ENCODE assay signal across 9 cellular contexts in the genomic region with DNA sequence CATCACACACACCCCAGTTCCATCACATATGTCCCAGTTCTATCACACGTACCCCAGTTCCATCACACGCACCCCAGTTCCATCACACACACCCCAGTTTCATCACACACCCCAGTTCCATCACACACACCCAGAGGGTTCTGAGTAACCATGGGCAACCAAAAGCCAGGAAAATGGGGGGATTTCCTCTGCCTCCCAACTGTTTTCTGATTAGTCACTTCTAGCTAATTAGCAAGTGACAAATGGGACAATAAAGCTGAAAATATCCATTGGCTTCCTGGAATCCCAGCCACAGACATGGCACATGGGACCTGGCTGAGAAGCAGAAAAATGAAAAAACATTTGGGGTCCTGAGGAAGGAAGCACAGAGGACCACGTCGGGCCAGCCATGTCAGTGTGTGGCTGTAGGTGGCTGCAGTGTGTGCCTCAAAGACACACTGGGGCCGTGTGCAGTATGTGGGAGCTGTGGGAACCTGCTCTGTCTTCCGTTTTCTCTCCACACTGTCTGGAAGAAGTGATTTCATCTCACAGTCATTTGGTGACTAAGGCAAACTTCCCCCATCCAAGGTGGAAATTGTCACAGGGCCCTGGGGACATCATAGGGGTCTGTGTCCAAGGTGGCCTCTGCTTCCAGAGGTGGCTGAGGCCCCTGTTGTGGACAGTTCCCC.
A peak's percentile ranks its signal among the peaks of the same experiment; 100 is the strongest.
DNase-seq lines count a peak whose midpoint lies in the region.
"Had no signal": no experiment of that assay in that cellular context is flagged by ENCODE, and none has a peak within 500 bp of the region (broad histone marks: within the 10 kb centered on the region; RNA-seq: fewer than 3 reads in every experiment).

No MANE protein-coding gene starts in this region.

- H3K27me3 ChIP-seq in HUES48 (ENCODE audit: control insufficient read depth, insufficient read depth, low read length), result no peaks in the 10 kb centered on the region
- no peaks in the 10 kb centered on the region for H3K27me3 ChIP-seq in muscle layer of duodenum (ENCODE audit: low read depth, low read length)

- in situ Hi-C loops in Caki2 (cut with HindIII; ENCODE audit: low pct_unique_long_range_greater_than_20kb, low sequenced_read_pairs), result no loop called here

- H3K36me3 ChIP-seq in HUES48 (ENCODE audit: control insufficient read depth, insufficient read depth, low read length) (no peaks in the 10 kb centered on the region), muscle layer of duodenum (ENCODE audit: control insufficient read depth in 1 of 2, insufficient read depth in 2 of 2, low read length in 2 of 2) (no peaks in the 10 kb centered on the region)

- H3K9me3 ChIP-seq in HUES48 (ENCODE audit: control insufficient read depth, insufficient read depth, low read length), result no peaks in the 10 kb centered on the region
- no peaks in the 10 kb centered on the region for H3K9me3 ChIP-seq in muscle layer of duodenum (ENCODE audit: control insufficient read depth in 1 of 2, low read length in 2 of 2)

- H3K27ac ChIP-seq in HUES48 (ENCODE audit: low read depth, low read length) (peak overlapping the region; percentile 21), muscle layer of duodenum (ENCODE audit: low read length) (peak overlapping the region; percentile 28)

- H3K9ac ChIP-seq in HUES48 (ENCODE audit: low read depth, low read length), result no peak overlapping the region

- peak; percentile 62 for DNase-seq in Caki2 (ENCODE audit: low read depth)
- peak; percentile 71 for DNase-seq in astrocyte of the hippocampus (ENCODE audit: low read depth, low spot score)
- no peak for DNase-seq in NCI-H1930 (lab: John Stamatoyannopoulos, UW)
- no peak for DNase-seq in NCI-H774 (lab: John Stamatoyannopoulos, UW)
- DNase-seq in SHP77 treated with DMSO at 0.1 percent for 48 hours (lab: John Stamatoyannopoulos, UW), result no peak
- no peak for DNase-seq in GM19238 (ENCODE audit: insufficient read length, low spot score)
- DNase-seq: MM.1S had no signal

- H3K4me3 ChIP-seq in HUES48 (ENCODE audit: low read depth, low read length) (no peak overlapping the region), muscle layer of duodenum (ENCODE audit: low read depth in 1 of 2, low read length in 2 of 2) (no peak overlapping the region)

- H3K4me1 ChIP-seq in HUES48 (ENCODE audit: control insufficient read depth, insufficient read depth, low read length) (0 out of 2 replicates have a peak, but pooled peaks cover under 1% of the 10 kb centered on the region), muscle layer of duodenum (ENCODE audit: control insufficient read depth in 1 of 2, insufficient read depth in 2 of 2, low read length in 2 of 2) (peaks cover 18 to 29% of the 10 kb centered on the region in 2 donors)

Comparison
In these comparisons a context has a peak if more than half of its experiments do, and no peak if none do; other contexts are left out.
1. DNase-seq: peak in Caki2 (single experiment) and astrocyte of the hippocampus (single experiment); none in NCI-H1930 (0 of 2), NCI-H774 (single experiment), SHP77 treated with DMSO at 0.1 percent for 48 hours (single experiment) and GM19238 (single experiment).